In the genomic region with DNA sequence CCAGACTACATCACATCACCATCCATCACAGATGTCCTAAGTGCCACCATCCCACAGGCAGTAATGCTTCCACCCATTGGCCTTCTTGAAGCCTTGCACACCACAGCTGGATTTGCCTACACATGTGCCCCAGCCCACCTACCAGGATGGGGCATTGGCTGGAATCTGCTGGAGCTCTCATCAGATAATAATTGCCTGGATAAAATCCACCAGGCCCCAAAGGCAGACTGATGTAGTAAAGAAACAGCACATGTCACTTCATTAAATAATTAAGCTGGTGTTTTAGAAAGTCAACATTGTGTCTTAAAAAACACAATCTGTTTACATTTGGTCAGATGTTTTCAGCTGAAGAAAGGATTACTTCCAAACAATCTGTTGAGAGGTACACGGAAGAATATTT, we compare ENCODE assay signal across 22 cellular contexts.
"Had no signal": no experiment of that assay in that cellular context is flagged by ENCODE, and none has a peak within 500 bp of the region (broad histone marks: within the 10 kb centered on the region; RNA-seq: fewer than 3 reads in every experiment).

No MANE protein-coding gene starts in this region.

- H3K27ac ChIP-seq: left lung, lower lobe of right lung, neural progenitor cell, pancreas, thoracic aorta had no signal

- H3K4me1 Mint-ChIP-seq: memory B cell; neural progenitor cell; stimulated activated effector memory CD8-positive, alpha-beta T cell treated with anti-CD3 and anti-CD28 coated beads, Interleukin-12 subunit alpha, Interleukin-12 subunit beta, amount 100 ng/mL, for 72 hours had no signal

- H3K4me2 ChIP-seq: neural progenitor cell, smooth muscle cell had no signal

- H3K9me3 ChIP-seq: gastrocnemius medialis, left lung, lower lobe of right lung, pancreas, thoracic aorta, transverse colon had no signal

- H3K36me3 Mint-ChIP-seq: memory B cell, neural progenitor cell had no signal

- H3K27me3 Mint-ChIP-seq: memory B cell, progenitor cell of endocrine pancreas had no signal

- H3K9ac ChIP-seq: neural progenitor cell had no signal

- ATAC-seq: gastrocnemius medialis; left lung; lower lobe of right lung; natural killer cell; pancreas; right cardiac atrium; stimulated activated effector memory CD8-positive, alpha-beta T cell treated with anti-CD3 and anti-CD28 coated beads, Interleukin-12 subunit alpha, Interleukin-12 subunit beta, amount 100 ng/mL, for 72 hours; stimulated activated naive CD8-positive, alpha-beta T cell treated with anti-CD3 and anti-CD28 coated beads, Interleukin-15, Interleukin-2, amounts not matched to agents 100 U/mL and 50 U/mL, for 24 hours had no signal

- H3K36me3 ChIP-seq: gastrocnemius medialis, left lung, lower lobe of right lung, neural progenitor cell, pancreas, thoracic aorta, transverse colon had no signal

- H3K4me3 Mint-ChIP-seq: memory B cell; mesothelial cell of epicardium; natural killer cell; neural progenitor cell; stimulated activated effector memory CD8-positive, alpha-beta T cell treated with anti-CD3 and anti-CD28 coated beads, Interleukin-12 subunit alpha, Interleukin-12 subunit beta, amount 100 ng/mL, for 72 hours had no signal

- H3K27ac Mint-ChIP-seq: memory B cell; mesothelial cell of epicardium; neural progenitor cell; progenitor cell of endocrine pancreas; stimulated activated effector memory CD8-positive, alpha-beta T cell treated with anti-CD3 and anti-CD28 coated beads, Interleukin-12 subunit alpha, Interleukin-12 subunit beta, amount 100 ng/mL, for 72 hours had no signal

- H3K4me3 ChIP-seq: gastrocnemius medialis, left lung, lower lobe of right lung, neural progenitor cell, pancreas, smooth muscle cell, thoracic aorta, transverse colon had no signal

- H3K4me1 ChIP-seq: gastrocnemius medialis, left lung, lower lobe of right lung, pancreas had no signal

- H2AFZ ChIP-seq: neural progenitor cell had no signal

- H3K9me3 Mint-ChIP-seq: memory B cell; natural killer cell; neural progenitor cell; stimulated activated effector memory CD8-positive, alpha-beta T cell treated with anti-CD3 and anti-CD28 coated beads, Interleukin-12 subunit alpha, Interleukin-12 subunit beta, amount 100 ng/mL, for 72 hours had no signal

- DNase-seq: cerebellar nuclear complex; dermis blood vessel endothelial cell; gastrocnemius medialis; glutamatergic neuron; islet precursor cell; left lung; lower lobe of right lung; natural killer cell; occipital lobe; pancreas; right cardiac atrium; stimulated activated CD4-positive, alpha-beta T cell treated with anti-CD3 and anti-CD28 coated beads, Interleukin-2, amount 100 ng/mL, for 48 hours; stimulated activated CD8-positive, alpha-beta memory T cell treated with anti-CD3 and anti-CD28 coated beads, Interleukin-4, amount 100 ng/mL, for 48 hours; stimulated activated naive CD8-positive, alpha-beta T cell treated with anti-CD3 and anti-CD28 coated beads, Interleukin-15, Interleukin-2, amounts not matched to agents 100 U/mL and 50 U/mL, for 24 hours; transverse colon had no signal

- H3K27me3 ChIP-seq: gastrocnemius medialis, left lung, neural progenitor cell, pancreas, transverse colon had no signal
